Comparison of ENCODE assay signal across 26 cellular contexts in genomic region chr1:81030441-81030840, GRCh38.
"Had no signal": no experiment of that assay in that cellular context is flagged by ENCODE, and none has a peak within 500 bp of the region (broad histone marks: within the 10 kb centered on the region; RNA-seq: fewer than 3 reads in every experiment).

No MANE protein-coding gene starts in this region.

- H3K36me3 ChIP-seq: colonic mucosa, esophagus muscularis mucosa, esophagus squamous epithelium, gastrocnemius medialis, gastroesophageal sphincter, heart left ventricle, heart right ventricle had no signal

- H3K4me1 ChIP-seq: colonic mucosa, esophagus muscularis mucosa, esophagus squamous epithelium, foreskin keratinocyte, gastrocnemius medialis, gastroesophageal sphincter, heart left ventricle, heart right ventricle had no signal

- FAIRE-seq: colon, endothelial cell of umbilical vein, frontal cortex had no signal

- H3K27ac ChIP-seq: colonic mucosa, coronary artery, dorsolateral prefrontal cortex, epithelial cell of prostate, esophagus muscularis mucosa, esophagus squamous epithelium, foreskin keratinocyte, gastrocnemius medialis, gastroesophageal sphincter, heart left ventricle, heart right ventricle had no signal

- H3K27me3 ChIP-seq: colonic mucosa, esophagus muscularis mucosa, esophagus squamous epithelium, foreskin keratinocyte, gastrocnemius medialis, gastroesophageal sphincter, heart left ventricle, heart right ventricle had no signal

- H3K4me3 ChIP-seq: colonic mucosa, coronary artery, dorsolateral prefrontal cortex, esophagus muscularis mucosa, esophagus squamous epithelium, gastrocnemius medialis, gastroesophageal sphincter, heart left ventricle, heart right ventricle had no signal

- H3K9me3 ChIP-seq: colonic mucosa, esophagus muscularis mucosa, esophagus squamous epithelium, gastrocnemius medialis, gastroesophageal sphincter, heart left ventricle, heart right ventricle had no signal

- DNase-seq: colonic mucosa; cortex of kidney; dermis blood vessel endothelial cell; dorsolateral prefrontal cortex; effector CD4-positive, alpha-beta T cell; effector CD8-positive, alpha-beta T cell; effector memory CD4-positive, alpha-beta T cell; effector memory CD8-positive, alpha-beta T cell; endodermal cell; erythroblast; esophagus squamous epithelium; foreskin fibroblast; foreskin keratinocyte; foreskin melanocyte; gastrocnemius medialis; glutamatergic neuron; head of caudate nucleus; heart left ventricle; heart right ventricle had no signal
